8 cellular contexts compared by ENCODE assay signal in the genomic region with DNA sequence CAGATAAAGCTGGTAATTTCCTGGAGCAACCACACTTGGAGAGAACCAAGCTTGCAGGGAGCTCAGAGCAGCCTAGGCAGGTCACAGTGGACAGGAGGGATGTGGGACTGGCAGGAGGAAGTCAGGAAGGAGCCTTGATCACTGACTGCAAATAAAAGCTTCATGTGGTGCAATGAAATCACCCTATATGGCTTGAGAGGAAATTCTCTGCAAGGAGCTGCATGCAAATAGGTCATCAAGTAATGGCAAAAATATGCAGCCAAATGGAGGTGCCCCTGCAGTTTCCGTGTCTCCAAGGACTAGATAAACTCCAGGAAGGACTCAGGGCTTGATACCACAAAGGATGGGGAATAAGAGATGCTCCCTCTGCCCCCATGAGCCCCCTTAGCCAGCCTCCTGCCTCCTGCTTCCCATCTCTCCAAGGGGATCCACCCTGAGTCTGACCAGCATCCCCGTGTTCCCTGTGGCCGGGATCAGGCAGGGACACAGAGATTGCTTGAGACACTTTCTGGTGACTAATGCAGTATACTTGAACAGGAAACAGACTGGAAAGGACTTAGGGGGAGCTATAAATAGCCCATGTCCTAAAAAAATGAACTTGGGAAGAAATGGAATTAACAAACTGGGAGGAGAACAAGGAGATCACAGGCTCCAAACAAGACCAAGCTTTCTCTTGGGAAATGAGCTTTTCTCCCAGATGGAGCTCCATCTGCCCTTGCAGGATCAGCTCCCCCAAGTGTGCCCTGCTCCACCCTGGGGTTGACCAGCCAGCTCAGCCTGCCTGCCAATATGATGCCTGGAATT. TPM values are rescaled to one million over a fixed set of nuclear protein-coding genes. Genes with fewer than 3 reads are reported as not detected.
DNase-seq lines count a peak whose midpoint lies in the region; ATAC-seq lines count a peak whose summit lies in the region.

No MANE protein-coding gene starts in this region.

- peaks cover 22% of the 10 kb centered on the region for H3K4me1 ChIP-seq in HUES6 (ENCODE audit: control insufficient read depth, insufficient read depth, low read length)

- H3K27ac ChIP-seq in HUES6 (ENCODE audit: low read depth, low read length), result no peak overlapping the region

- no peaks in the 10 kb centered on the region for H3K36me3 ChIP-seq in HUES6 (ENCODE audit: control insufficient read depth, insufficient read depth, low read length)
- no peaks in the 10 kb centered on the region for H3K36me3 ChIP-seq in H7 (replicated peaks; ENCODE audit: control insufficient read depth, insufficient read depth, low read length)

- ATAC-seq in HG02885 (IDR thresholded peaks at IDR 0.05; ENCODE audit: poor library complexity, unreplicated experiment) (no peak), HG03108 (IDR thresholded peaks at IDR 0.05; ENCODE audit: unreplicated experiment) (no peak)

- no peaks in the 10 kb centered on the region for H3K27me3 ChIP-seq in HUES6 (ENCODE audit: control insufficient read depth, insufficient read depth, low read length)
- no peaks in the 10 kb centered on the region for H3K27me3 ChIP-seq in H7 (ENCODE audit: control insufficient read depth, insufficient read depth, low read length)

- DNase-seq in AG08395 (ENCODE audit: low spot score) (peak; percentile 86), amniotic stem cell (lab: John Stamatoyannopoulos, UW) (peak; percentile 86), iPS-NIHi7 (ENCODE audit: extremely low spot score) (peak; percentile 42), superior temporal gyrus (ENCODE audit: extremely low spot score) (peak; percentile 62), H7 (no peak)

- no peak overlapping the region for H3K4me3 ChIP-seq in HUES6 (ENCODE audit: low read depth, low read length)
- no peak overlapping the region for H3K4me3 ChIP-seq in H7 (ENCODE audit: insufficient read depth, low read depth, low read length)

- H3K9ac ChIP-seq in HUES6 (ENCODE audit: low read length), result peak overlapping the region; percentile 38

- H3K9me3 ChIP-seq in HUES6 (ENCODE audit: control insufficient read depth, insufficient read depth, low read depth, low read length), result no peaks in the 10 kb centered on the region

RNA-seq across cellular contexts. Expression of a gene that starts 23.9 kb away (rescaled TPM):
- 0.83 and 1.1 TPM in 2 replicates for total RNA-seq in H7 (2014; rRNA removed; shearing (Covaris generic))
